ENCODE assay signal across 1 cellular context in the genomic region with DNA sequence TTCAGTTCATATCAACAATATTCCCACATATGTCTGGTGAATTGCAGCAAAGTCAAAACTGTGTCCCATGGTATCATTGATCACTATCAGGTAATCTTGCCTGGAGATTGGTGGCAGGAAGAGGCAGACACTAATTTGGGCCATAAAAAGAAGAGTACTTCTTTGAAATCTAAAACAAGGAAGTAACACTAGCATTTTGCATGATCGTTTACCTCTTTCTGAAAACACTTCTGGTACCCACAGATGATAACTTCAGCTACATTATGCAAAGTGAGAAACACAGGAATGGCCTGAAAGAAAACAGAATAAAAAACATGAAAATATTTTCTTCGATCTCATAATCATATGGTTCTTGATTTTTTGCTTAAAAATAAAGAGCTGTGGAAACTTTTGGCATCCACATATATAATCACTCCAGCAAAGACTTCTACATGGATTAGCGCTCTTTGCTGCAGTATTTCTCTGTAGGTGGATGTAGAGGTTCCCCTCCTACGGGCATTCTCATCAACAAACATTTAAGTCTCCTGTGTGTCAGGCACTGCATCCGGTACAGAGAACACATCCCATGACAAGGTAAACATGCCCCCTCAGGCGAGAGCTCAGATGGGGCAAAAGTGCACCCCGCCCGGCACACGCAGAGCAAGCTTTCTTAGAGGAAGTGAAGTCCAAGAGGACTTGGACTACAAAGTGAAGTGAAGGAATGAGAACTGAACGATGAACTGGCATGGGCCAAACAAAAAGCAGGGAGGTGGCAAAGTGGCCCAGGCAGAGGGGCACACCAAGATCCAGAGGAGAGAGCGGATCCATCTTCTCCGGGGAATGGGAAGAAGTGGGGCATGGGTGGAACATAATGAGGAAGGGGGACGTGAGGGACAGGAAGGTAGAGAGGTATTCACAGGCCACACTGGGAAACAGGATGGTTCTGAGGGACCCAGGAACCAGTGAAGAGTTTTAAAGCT.
TF ChIP-seq lines count a peak whose summit lies in the region.

No MANE protein-coding gene starts in this region.

TF ChIP-seq in A549, 52 proteins besides CTCF, POLR2A, EP300 and RAD21 (continued from another document):
- TF ChIP-seq NPAS2 (CRISPR knock-in tag; IDR thresholded peaks at IDR 0.05; ENCODE audit: borderline replicate concordance): no peak
- no peak for TF ChIP-seq HOXA7 (CRISPR knock-in tag; IDR thresholded peaks at IDR 0.05)
- TF ChIP-seq KDM5A (IDR thresholded peaks at IDR 0.05): no peak
- TF ChIP-seq CEBPB (IDR thresholded peaks at IDR 0.05): no peak
- TF ChIP-seq FOSB (CRISPR knock-in tag; IDR thresholded peaks at IDR 0.05): no peak
- no peak for TF ChIP-seq ZSCAN20 (CRISPR knock-in tag; IDR thresholded peaks at IDR 0.05)
